Comparison of ENCODE assay signal across 1 cellular context in the genomic region with DNA sequence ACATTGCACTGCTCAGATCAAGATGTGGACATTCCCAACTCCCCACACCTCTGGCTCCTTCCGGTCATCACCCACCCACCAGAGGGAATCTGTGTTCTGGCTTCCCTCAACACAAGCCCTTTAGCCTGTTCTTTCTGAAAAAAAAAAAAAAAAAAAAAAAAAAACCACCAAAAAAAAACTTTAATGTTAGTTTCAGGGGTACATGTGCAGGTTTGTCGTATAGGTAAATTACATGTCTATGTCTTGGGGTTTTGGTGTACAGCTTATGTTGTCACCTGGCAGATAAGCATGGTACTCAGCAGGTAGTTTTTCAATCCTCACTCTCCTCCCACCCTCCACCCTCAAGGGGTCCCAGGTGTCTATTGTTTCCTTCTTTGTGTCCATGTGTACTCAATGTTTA.
TF ChIP-seq lines count a peak whose summit lies in the region.

No MANE protein-coding gene starts in this region.

TF ChIP-seq in K562, 482 proteins besides CTCF, POLR2A, EP300 and RAD21 (continued from another document):
- TF ChIP-seq ZNF280A (IDR thresholded peaks at IDR 0.05; ENCODE audit: low read depth, partially characterized antibody), result no peak
